Comparison of ENCODE assay signal across 1 cellular context in genomic region chr20:50658804-50659380, GRCh38.
TF ChIP-seq lines count a peak whose summit lies in the region.

No MANE protein-coding gene starts in this region.

TF ChIP-seq in HCT116, 20 proteins besides CTCF, POLR2A, EP300 and RAD21:
- peak; percentile 69 for TF ChIP-seq SP1 (IDR thresholded peaks at IDR 0.05; ENCODE audit: low read depth)
- no peak for TF ChIP-seq SIN3A (IDR thresholded peaks at IDR 0.05; ENCODE audit: low read depth)
- peak; percentile 23; the same call in 1 of the 2 replicates for TF ChIP-seq POLR2AphosphoS5 (IDR thresholded peaks at IDR 0.05; ENCODE audit: low read depth, low read length)
